In genomic region chr22:19238900-19239299, GRCh38 we compare ENCODE assay signal across 26 cellular contexts. TPM values are rescaled to one million over a fixed set of nuclear protein-coding genes. Genes with fewer than 3 reads are reported as not detected.
A peak's percentile ranks its signal among the peaks of the same experiment; 100 is the strongest.
DNase-seq lines count a peak whose midpoint lies in the region; ATAC-seq and TF ChIP-seq lines count a peak whose summit lies in the region.
"Had no signal": no experiment of that assay in that cellular context is flagged by ENCODE, and none has a peak within 500 bp of the region (broad histone marks: within the 10 kb centered on the region; RNA-seq: fewer than 3 reads in every experiment).

No MANE protein-coding gene starts in this region.

- H3K9me3 ChIP-seq in right atrium auricular region, result no peaks in the 10 kb centered on the region
- H3K9me3 ChIP-seq: sigmoid colon, SJSA1 had no signal

- ATAC-seq in Right ventricle myocardium superior (ENCODE audit: poor library complexity), result peak; percentile 85
- no peak for ATAC-seq in GM18517 (IDR thresholded peaks at IDR 0.05; ENCODE audit: unreplicated experiment)
- no peak for ATAC-seq in left lobe of liver
- ATAC-seq: activated naive CD4-positive, alpha-beta T cell treated with anti-CD3 and anti-CD28 coated beads, Interleukin-2, amount 50 U/mL, for 72 hours; esophagus mucosa had no signal

- intact Hi-C loops in Right ventricle myocardium superior (cut with DNase I), result no loop called here

- H3K27ac ChIP-seq in right atrium auricular region, result peak overlapping the region in 1 of 2 donors; percentile 81
- H3K27ac ChIP-seq: SJSA1 had no signal

- H3K36me3 ChIP-seq in right atrium auricular region, result peaks cover 17% of the 10 kb centered on the region
- peaks cover 2% of the 10 kb centered on the region; the same call in 1 of the 2 replicates for H3K36me3 ChIP-seq in H7 (replicated peaks; ENCODE audit: control insufficient read depth, insufficient read depth, low read length)
- H3K36me3 ChIP-seq: sigmoid colon had no signal

- H3K27me3 ChIP-seq in right atrium auricular region, result no peaks in the 10 kb centered on the region
- no peaks in the 10 kb centered on the region for H3K27me3 ChIP-seq in H7 (ENCODE audit: control insufficient read depth, insufficient read depth, low read length)
- H3K27me3 ChIP-seq: sigmoid colon, SJSA1 had no signal

- no peak for DNase-seq in Right ventricle myocardium superior
- DNase-seq in right atrium auricular region (ENCODE audit: low spot score), result no peak
- DNase-seq in foreskin fibroblast, result peak; percentile 4 to 23
- DNase-seq in myocyte (ENCODE audit: low read depth), result peak; percentile 31
- no peak for DNase-seq in NCI-H69 (lab: John Stamatoyannopoulos, UW)
- no peak for DNase-seq in left lobe of liver (ENCODE audit: low spot score)
- DNase-seq in H7, result no peak
- DNase-seq: 8988T; activated B cell treated with CpG ODN at 0.5 μM for 24 hours; activated CD4-positive, alpha-beta T cell treated with anti-CD3 and anti-CD28 coated beads, Interleukin-2, amount 10 ng/mL, durations not matched to agents 7 days and 5 days; activated effector memory CD4-positive, alpha-beta T cell treated with Interleukin-2 at 50 U/mL for 16 hours; aorta; CD4-positive, alpha-beta T cell; central memory CD4-positive, alpha-beta T cell; DMS79 treated with DMSO at 0.1 percent for 48 hours; GF-D8; immature natural killer cell; NCI-H1048; NCI-H1694; NCI-H446 treated with DMSO at 0.1 percent for 48 hours; sigmoid colon; stimulated activated CD4-positive, alpha-beta T cell treated with anti-CD3 and anti-CD28 coated beads, Interleukin-4, amount 100 ng/mL, for 4 hours had no signal

- TF ChIP-seq CTCF in right atrium auricular region (IDR thresholded peaks at IDR 0.05) (no peak), foreskin fibroblast (IDR thresholded peaks at IDR 0.05; ENCODE audit: low read depth, low read length) (no peak)

- H3K4me1 ChIP-seq in right atrium auricular region, result peaks cover 0 to 9% of the 10 kb centered on the region in 2 donors
- H3K4me1 ChIP-seq: sigmoid colon, SJSA1 had no signal

- no peak overlapping the region for H3K4me3 ChIP-seq in right atrium auricular region
- no peak overlapping the region for H3K4me3 ChIP-seq in foreskin fibroblast (ENCODE audit: low read depth in 1 of 2, low read length in 2 of 2)
- no peak overlapping the region for H3K4me3 ChIP-seq in H7 (ENCODE audit: insufficient read depth, low read depth, low read length)
- H3K4me3 ChIP-seq: sigmoid colon, SJSA1 had no signal

RNA-seq across cellular contexts. Expression of gene CLTCL1, which starts 52.6 kb away (rescaled TPM):
- total RNA-seq in Right ventricle myocardium superior (9.6 TPM), right atrium auricular region (10 to 100 TPM; 19.1 to 29.7 TPM), myocyte (33.7 and 46.2 TPM in 2 replicates), left lobe of liver (4.5 TPM)
- 71.8 TPM for polyA plus RNA-seq in myocyte (2012)
- 10.3 and 11.0 TPM in 2 replicates for total RNA-seq in H7 (2014; rRNA removed; shearing (Covaris generic))

Comparison
In these comparisons a context has a peak if more than half of its experiments do, and no peak if none do; other contexts are left out.
1. DNase-seq: peak in foreskin fibroblast (2 of 2) and myocyte (single experiment); none in Right ventricle myocardium superior (single experiment), right atrium auricular region (single experiment), NCI-H69 (single experiment), left lobe of liver (single experiment) and H7 (single experiment).